In genomic region chr3:153370680-153371079, GRCh38 we compare ENCODE assay signal across 24 cellular contexts.
"Had no signal": no experiment of that assay in that cellular context is flagged by ENCODE, and none has a peak within 500 bp of the region (broad histone marks: within the 10 kb centered on the region; RNA-seq: fewer than 3 reads in every experiment).

No MANE protein-coding gene starts in this region.

- H3K27ac ChIP-seq: adrenal gland, ascending aorta, breast epithelium, cardiac muscle cell, colonic mucosa, epithelial cell of prostate, esophagus squamous epithelium had no signal

- DNase-seq: activated CD4-positive, alpha-beta memory T cell treated with anti-CD3 and anti-CD28 coated beads for 36 hours; activated CD4-positive, alpha-beta T cell treated with anti-CD3 and anti-CD28 coated beads for 36 hours; activated CD4-positive, alpha-beta T cell treated with anti-CD3 and anti-CD28 coated beads, Interleukin-2, amount 10 ng/mL, durations not matched to agents 24 days and 14 days; activated CD4-positive, CD25-positive, alpha-beta regulatory T cell; activated CD4-positive, CD25-positive, alpha-beta regulatory T cell treated with anti-CD3 and anti-CD28 coated beads, Interleukin-2, amount 50 U/mL, for 72 hours; activated CD8-positive, alpha-beta memory T cell treated with anti-CD3 and anti-CD28 coated beads, Interleukin-2, amount 10 ng/mL, durations not matched to agents 7 days and 5 days; activated CD8-positive, alpha-beta memory T cell treated with anti-CD3 and anti-CD28 coated beads, Interleukin-2, amount 50 U/mL, for 4 hours; activated CD8-positive, alpha-beta T cell treated with anti-CD3 and anti-CD28 coated beads, Interleukin-2, amount 10 ng/mL, durations not matched to agents 7 days and 5 days; activated effector memory CD4-positive, alpha-beta T cell treated with anti-CD3 and anti-CD28 coated beads, Interleukin-2, amount 50 U/mL, for 16 hours; activated naive CD4-positive, alpha-beta T cell treated with anti-CD3 and anti-CD28 coated beads for 36 hours; activated naive CD8-positive, alpha-beta T cell treated with anti-CD3 and anti-CD28 coated beads for 36 hours; activated naive CD8-positive, alpha-beta T cell treated with anti-CD3 and anti-CD28 coated beads, Interleukin-2, amount 50 U/mL, for 24 hours; activated T-cell treated with anti-CD3 and anti-CD28 coated beads, Interleukin-2, amount 50 U/mL, for 1 hour; activated T-cell treated with anti-CD3 and anti-CD28 coated beads, Interleukin-2, amount 50 U/mL, for 48 hours; adrenal gland; colonic mucosa; effector CD8-positive, alpha-beta T cell; esophagus squamous epithelium; head of caudate nucleus; T-helper 2 cell had no signal

- ATAC-seq: activated CD4-positive, alpha-beta T cell treated with anti-CD3 and anti-CD28 coated beads for 36 hours; activated CD8-positive, alpha-beta memory T cell treated with anti-CD3 and anti-CD28 coated beads, Interleukin-2, amount 10 ng/mL, durations not matched to agents 7 days and 5 days; activated CD8-positive, alpha-beta T cell treated with anti-CD3 and anti-CD28 coated beads, Interleukin-2, amount 10 ng/mL, durations not matched to agents 7 days and 5 days; activated naive CD8-positive, alpha-beta T cell treated with anti-CD3 and anti-CD28 coated beads, Interleukin-2, amount 50 U/mL, for 24 hours had no signal
